ENCODE assay signal across 8 cellular contexts in genomic region chr2:143161982-143162837, GRCh38. TPM values are rescaled to one million over a fixed set of nuclear protein-coding genes. Genes with fewer than 3 reads are reported as not detected.
DNase-seq lines count a peak whose midpoint lies in the region; ATAC-seq and TF ChIP-seq lines count a peak whose summit lies in the region.

No MANE protein-coding gene starts in this region.

- H3K79me2 ChIP-seq in Karpas-422 (ENCODE audit: low read length): peaks cover 62% of the 10 kb centered on the region

- peaks cover 65% of the 10 kb centered on the region for H3K4me1 ChIP-seq in Karpas-422 (ENCODE audit: low read length)

- H3K9ac ChIP-seq in Karpas-422 (ENCODE audit: low read length): no peak overlapping the region

- peak; percentile 87 for ATAC-seq in GM21529 (IDR thresholded peaks at IDR 0.05; ENCODE audit: unreplicated experiment)

- H3K27ac ChIP-seq in Karpas-422 (ENCODE audit: low read length): no peak overlapping the region

- DNase-seq in GM06990 (ENCODE audit: extremely low read depth, insufficient read length) (no peak), Karpas-422 (peak; percentile 86), SW480 (ENCODE audit: low spot score) (peak; percentile 62), astrocyte of the hippocampus (ENCODE audit: low read depth, low spot score) (peak; percentile 74), kidney epithelial cell (ENCODE audit: low read depth) (peak; percentile 21), NCI-H226 (no peak)
- peak; percentile 56 for DNase-seq in stimulated activated CD4-positive, alpha-beta T cell treated with anti-CD3 and anti-CD28 coated beads, Interleukin-4, amount 100 ng/mL, for 1 hour

- no peak overlapping the region for H2AFZ ChIP-seq in Karpas-422 (ENCODE audit: low read length)

- H3K27me3 ChIP-seq in GM06990 (replicated peaks; ENCODE audit: control insufficient read depth, insufficient read depth, low read length): no peaks in the 10 kb centered on the region
- H3K27me3 ChIP-seq in Karpas-422 (ENCODE audit: low read length): no peaks in the 10 kb centered on the region
- H3K27me3 ChIP-seq in kidney epithelial cell (ENCODE audit: control insufficient read depth, insufficient read depth, low read length): no peaks in the 10 kb centered on the region

- TF ChIP-seq CTCF in GM06990 (IDR thresholded peaks at IDR 0.05; ENCODE audit: insufficient read depth, low read length, poor library complexity, severe bottlenecking) (peak; percentile 64), kidney epithelial cell (IDR thresholded peaks at IDR 0.05; ENCODE audit: insufficient read depth, low read length, poor library complexity, severe bottlenecking) (peak; percentile 80)

- no peaks in the 10 kb centered on the region for H4K20me1 ChIP-seq in Karpas-422 (ENCODE audit: insufficient read depth, low read depth, low read length)

- H3K9me2 ChIP-seq in Karpas-422 (replicated peaks; ENCODE audit: insufficient read depth, low read length): no peaks in the 10 kb centered on the region

- H3K9me3 ChIP-seq in Karpas-422 (ENCODE audit: low read length): no peaks in the 10 kb centered on the region

- no peak overlapping the region for H3K4me3 ChIP-seq in GM06990 (replicated peaks; ENCODE audit: low read depth, low read length)
- H3K4me3 ChIP-seq in Karpas-422 (ENCODE audit: low read length): no peak overlapping the region
- H3K4me3 ChIP-seq in kidney epithelial cell (ENCODE audit: low read depth, low read length): no peak overlapping the region

- H3K36me3 ChIP-seq in GM06990 (ENCODE audit: control insufficient read depth, insufficient read depth, low read length) (no peaks in the 10 kb centered on the region), Karpas-422 (ENCODE audit: insufficient read depth, low read length) (no peaks in the 10 kb centered on the region), kidney epithelial cell (ENCODE audit: control insufficient read depth, insufficient read depth, low read length) (no peaks in the 10 kb centered on the region)

- H3K4me2 ChIP-seq in Karpas-422 (ENCODE audit: low read depth, low read length, poor library complexity, severe bottlenecking): no peak overlapping the region

RNA-seq across cellular contexts. Expression of gene ARHGAP15, which starts 33.0 kb away (rescaled TPM):
- total RNA-seq in Karpas-422 (2014; rRNA removed; shearing (Covaris generic); ENCODE audit: low replicate concordance): 65.6 and 82.8 TPM in 2 replicates
- not detected in 2 replicates for total RNA-seq in kidney epithelial cell

Comparison
In these comparisons a context has a peak if more than half of its experiments do, and no peak if none do; other contexts are left out.
1. DNase-seq: peak in Karpas-422 (single experiment), SW480 (single experiment), astrocyte of the hippocampus (single experiment), kidney epithelial cell (single experiment) and stimulated activated CD4-positive, alpha-beta T cell treated with anti-CD3 and anti-CD28 coated beads, Interleukin-4, amount 100 ng/mL, for 1 hour (single experiment); none in GM06990 (single experiment) and NCI-H226 (single experiment).
2. RNA of gene ARHGAP15, which starts 33.0 kb away (total RNA-seq): 65.6 to 82.8 TPM in Karpas-422; not detected in kidney epithelial cell; every median in the first group is over 10 times any median in the second.